ENCODE assay signal across 9 cellular contexts in the genomic region with DNA sequence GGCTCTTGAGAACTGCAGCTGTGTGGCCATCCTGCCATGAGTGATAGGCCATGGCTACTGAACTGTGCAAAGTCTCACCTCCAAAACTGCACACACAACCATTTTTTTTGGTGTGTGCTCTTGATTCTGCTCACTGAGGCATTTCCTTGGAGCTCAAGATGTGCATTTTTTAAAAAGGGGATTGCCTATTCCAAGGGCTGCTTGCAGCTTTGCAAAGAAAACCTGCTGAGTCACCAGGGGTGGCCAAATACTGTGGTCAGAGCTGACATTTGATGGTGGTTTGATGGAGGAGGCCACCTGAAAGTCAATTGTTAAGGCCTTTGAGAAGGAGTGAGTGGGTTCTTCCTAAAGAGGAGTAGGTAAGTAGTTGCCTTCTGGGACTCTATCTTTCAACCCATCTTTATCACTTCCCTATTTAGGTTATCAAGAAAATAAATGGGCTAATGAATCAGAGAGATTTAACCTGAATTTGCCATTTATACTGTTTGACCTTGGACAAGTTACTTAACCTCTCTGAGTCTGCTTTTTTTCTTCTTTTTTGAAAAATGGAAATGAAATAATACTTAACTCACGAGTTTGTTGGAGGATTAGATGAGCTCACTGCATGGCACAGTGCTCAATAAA.
DNase-seq lines count a peak whose midpoint lies in the region; ATAC-seq lines count a peak whose summit lies in the region.
"Had no signal": no experiment of that assay in that cellular context is flagged by ENCODE, and none has a peak within 500 bp of the region (broad histone marks: within the 10 kb centered on the region; RNA-seq: fewer than 3 reads in every experiment).

No MANE protein-coding gene starts in this region.

- peak; percentile 20 for DNase-seq in activated CD4-positive, alpha-beta T cell treated with anti-CD3 and anti-CD28 coated beads for 48 hours
- DNase-seq in activated CD4-positive, alpha-beta T cell treated with anti-CD3 and anti-CD28 coated beads for 1 hour, result no peak
- DNase-seq in NOMO-1 treated with dmso at 0.1 percent for 144 hours (lab: John Stamatoyannopoulos, UW; ENCODE audit: unreplicated experiment) (peak; percentile 44), left kidney (ENCODE audit: low read depth, low spot score) (peak; percentile 83), substantia nigra (lab: John Stamatoyannopoulos, UW) (no peak), retina (no peak), SK-N-DZ (ENCODE audit: low spot score) (no peak)

- no peak overlapping the region for H3K27ac ChIP-seq in substantia nigra (ENCODE audit: low read depth, low read length, poor library complexity, severe bottlenecking)
- H3K27ac ChIP-seq: skin epidermis had no signal

- peak; percentile 87 for ATAC-seq in HG02798 (IDR thresholded peaks at IDR 0.05; ENCODE audit: poor library complexity, unreplicated experiment)

Comparison
In these comparisons a context has a peak if more than half of its experiments do, and no peak if none do; other contexts are left out.
1. DNase-seq: peak in activated CD4-positive, alpha-beta T cell treated with anti-CD3 and anti-CD28 coated beads for 48 hours (single experiment), NOMO-1 treated with dmso at 0.1 percent for 144 hours (single experiment) and left kidney (single experiment); none in activated CD4-positive, alpha-beta T cell treated with anti-CD3 and anti-CD28 coated beads for 1 hour (single experiment), substantia nigra (0 of 49), retina (single experiment) and SK-N-DZ (single experiment).